ENCODE assay signal across 1 cellular context in the genomic region with DNA sequence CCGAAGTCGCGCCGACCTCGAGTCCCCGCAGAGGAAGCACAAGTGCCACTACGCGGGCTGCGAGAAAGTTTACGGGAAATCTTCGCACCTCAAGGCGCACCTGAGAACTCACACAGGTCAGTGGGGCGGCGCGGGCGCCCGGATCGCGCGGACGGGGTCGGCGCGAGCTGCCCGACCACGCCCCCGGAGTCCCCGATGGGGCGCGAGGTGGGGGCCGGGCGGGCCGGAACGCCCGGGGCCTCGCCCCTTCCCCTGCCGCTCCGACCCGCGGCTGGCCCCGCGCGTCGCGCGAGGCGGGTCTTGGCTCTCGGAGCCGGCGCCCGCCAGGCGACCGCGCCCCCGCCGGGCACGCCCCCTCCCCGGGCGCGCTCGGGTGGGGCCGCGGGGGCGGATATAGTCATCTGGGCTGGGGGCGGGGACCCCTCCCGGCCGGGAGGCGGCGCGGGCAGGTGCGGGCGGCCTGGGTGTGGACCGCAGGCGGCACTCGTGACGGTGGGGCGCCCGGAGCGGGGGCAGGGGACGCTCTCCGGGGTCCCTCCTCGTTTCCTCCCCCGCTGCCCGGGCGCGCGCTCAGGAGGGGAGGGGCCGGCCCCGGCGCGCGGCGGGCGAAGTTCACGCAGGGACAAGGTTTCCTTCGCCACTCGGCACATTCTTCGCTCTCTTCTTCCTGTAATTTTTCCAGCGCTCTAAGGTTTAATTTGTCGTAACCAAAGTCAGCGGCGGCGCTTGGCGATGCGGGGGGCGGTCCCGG.
TF ChIP-seq lines count a peak whose summit lies in the region.

No MANE protein-coding gene starts in this region.

TF ChIP-seq in HepG2, 621 proteins besides CTCF, POLR2A, EP300 and RAD21 (continued from another document and continues in another):
- TF ChIP-seq MLLT10 (CRISPR knock-in tag; IDR thresholded peaks at IDR 0.05) (no peak), KLF16 (CRISPR knock-in tag; IDR thresholded peaks at IDR 0.05) (no peak), DZIP1 (CRISPR knock-in tag; IDR thresholded peaks at IDR 0.05) (no peak), MTF1 (CRISPR knock-in tag; IDR thresholded peaks at IDR 0.05) (no peak), HOXD1 (CRISPR knock-in tag; IDR thresholded peaks at IDR 0.05) (no peak), ZSCAN12 (CRISPR knock-in tag; IDR thresholded peaks at IDR 0.05) (no peak), ZNF609 (CRISPR knock-in tag; IDR thresholded peaks at IDR 0.05; ENCODE audit: borderline replicate concordance) (no peak), CCAR2 (optimal IDR thresholded peaks at IDR 0.05; ENCODE audit: low read depth, low read length) (no peak), KLF15 (CRISPR knock-in tag; IDR thresholded peaks at IDR 0.05; ENCODE audit: borderline replicate concordance) (no peak), POGK (CRISPR knock-in tag; conservative IDR thresholded peaks at IDR 0.05) (0 out of 2 replicates have a peak, but pooled peaks have one; percentile 17), WIZ (CRISPR knock-in tag; IDR thresholded peaks at IDR 0.05) (no peak), STAT5B (CRISPR knock-in tag; IDR thresholded peaks at IDR 0.05) (no peak), GTF2F1 (IDR thresholded peaks at IDR 0.05; ENCODE audit: low read length) (no peak), FLYWCH1 (CRISPR knock-in tag; IDR thresholded peaks at IDR 0.05) (no peak), ZNF713 (CRISPR knock-in tag; IDR thresholded peaks at IDR 0.05) (no peak), SMAD3 (CRISPR knock-in tag; IDR thresholded peaks at IDR 0.05) (no peak; the same call in 1 of the 2 replicates)
- TF ChIP-seq, protein P1, sequence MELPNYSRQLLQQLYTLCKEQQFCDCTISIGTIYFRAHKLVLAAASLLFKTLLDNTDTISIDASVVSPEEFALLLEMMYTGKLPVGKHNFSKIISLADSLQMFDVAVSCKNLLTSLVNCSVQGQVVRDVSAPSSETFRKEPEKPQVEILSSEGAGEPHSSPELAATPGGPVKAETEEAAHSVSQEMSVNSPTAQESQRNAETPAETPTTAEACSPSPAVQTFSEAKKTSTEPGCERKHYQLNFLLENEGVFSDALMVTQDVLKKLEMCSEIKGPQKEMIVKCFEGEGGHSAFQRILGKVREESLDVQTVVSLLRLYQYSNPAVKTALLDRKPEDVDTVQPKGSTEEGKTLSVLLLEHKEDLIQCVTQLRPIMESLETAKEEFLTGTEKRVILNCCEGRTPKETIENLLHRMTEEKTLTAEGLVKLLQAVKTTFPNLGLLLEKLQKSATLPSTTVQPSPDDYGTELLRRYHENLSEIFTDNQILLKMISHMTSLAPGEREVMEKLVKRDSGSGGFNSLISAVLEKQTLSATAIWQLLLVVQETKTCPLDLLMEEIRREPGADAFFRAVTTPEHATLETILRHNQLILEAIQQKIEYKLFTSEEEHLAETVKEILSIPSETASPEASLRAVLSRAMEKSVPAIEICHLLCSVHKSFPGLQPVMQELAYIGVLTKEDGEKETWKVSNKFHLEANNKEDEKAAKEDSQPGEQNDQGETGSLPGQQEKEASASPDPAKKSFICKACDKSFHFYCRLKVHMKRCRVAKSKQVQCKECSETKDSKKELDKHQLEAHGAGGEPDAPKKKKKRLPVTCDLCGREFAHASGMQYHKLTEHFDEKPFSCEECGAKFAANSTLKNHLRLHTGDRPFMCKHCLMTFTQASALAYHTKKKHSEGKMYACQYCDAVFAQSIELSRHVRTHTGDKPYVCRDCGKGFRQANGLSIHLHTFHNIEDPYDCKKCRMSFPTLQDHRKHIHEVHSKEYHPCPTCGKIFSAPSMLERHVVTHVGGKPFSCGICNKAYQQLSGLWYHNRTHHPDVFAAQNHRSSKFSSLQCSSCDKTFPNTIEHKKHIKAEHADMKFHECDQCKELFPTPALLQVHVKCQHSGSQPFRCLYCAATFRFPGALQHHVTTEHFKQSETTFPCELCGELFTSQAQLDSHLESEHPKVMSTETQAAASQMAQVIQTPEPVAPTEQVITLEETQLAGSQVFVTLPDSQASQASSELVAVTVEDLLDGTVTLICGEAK (IDR thresholded peaks at IDR 0.05) = no peak
- TF ChIP-seq, protein P1 (CRISPR knock-in tag; IDR thresholded peaks at IDR 0.05) = no peak
- TF ChIP-seq, protein P2, sequence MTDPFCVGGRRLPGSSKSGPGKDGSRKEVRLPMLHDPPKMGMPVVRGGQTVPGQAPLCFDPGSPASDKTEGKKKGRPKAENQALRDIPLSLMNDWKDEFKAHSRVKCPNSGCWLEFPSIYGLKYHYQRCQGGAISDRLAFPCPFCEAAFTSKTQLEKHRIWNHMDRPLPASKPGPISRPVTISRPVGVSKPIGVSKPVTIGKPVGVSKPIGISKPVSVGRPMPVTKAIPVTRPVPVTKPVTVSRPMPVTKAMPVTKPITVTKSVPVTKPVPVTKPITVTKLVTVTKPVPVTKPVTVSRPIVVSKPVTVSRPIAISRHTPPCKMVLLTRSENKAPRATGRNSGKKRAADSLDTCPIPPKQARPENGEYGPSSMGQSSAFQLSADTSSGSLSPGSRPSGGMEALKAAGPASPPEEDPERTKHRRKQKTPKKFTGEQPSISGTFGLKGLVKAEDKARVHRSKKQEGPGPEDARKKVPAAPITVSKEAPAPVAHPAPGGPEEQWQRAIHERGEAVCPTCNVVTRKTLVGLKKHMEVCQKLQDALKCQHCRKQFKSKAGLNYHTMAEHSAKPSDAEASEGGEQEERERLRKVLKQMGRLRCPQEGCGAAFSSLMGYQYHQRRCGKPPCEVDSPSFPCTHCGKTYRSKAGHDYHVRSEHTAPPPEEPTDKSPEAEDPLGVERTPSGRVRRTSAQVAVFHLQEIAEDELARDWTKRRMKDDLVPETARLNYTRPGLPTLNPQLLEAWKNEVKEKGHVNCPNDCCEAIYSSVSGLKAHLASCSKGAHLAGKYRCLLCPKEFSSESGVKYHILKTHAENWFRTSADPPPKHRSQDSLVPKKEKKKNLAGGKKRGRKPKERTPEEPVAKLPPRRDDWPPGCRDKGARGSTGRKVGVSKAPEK (CRISPR knock-in tag; IDR thresholded peaks at IDR 0.05; ENCODE audit: borderline replicate concordance) = no peak
- TF ChIP-seq, protein P3, sequence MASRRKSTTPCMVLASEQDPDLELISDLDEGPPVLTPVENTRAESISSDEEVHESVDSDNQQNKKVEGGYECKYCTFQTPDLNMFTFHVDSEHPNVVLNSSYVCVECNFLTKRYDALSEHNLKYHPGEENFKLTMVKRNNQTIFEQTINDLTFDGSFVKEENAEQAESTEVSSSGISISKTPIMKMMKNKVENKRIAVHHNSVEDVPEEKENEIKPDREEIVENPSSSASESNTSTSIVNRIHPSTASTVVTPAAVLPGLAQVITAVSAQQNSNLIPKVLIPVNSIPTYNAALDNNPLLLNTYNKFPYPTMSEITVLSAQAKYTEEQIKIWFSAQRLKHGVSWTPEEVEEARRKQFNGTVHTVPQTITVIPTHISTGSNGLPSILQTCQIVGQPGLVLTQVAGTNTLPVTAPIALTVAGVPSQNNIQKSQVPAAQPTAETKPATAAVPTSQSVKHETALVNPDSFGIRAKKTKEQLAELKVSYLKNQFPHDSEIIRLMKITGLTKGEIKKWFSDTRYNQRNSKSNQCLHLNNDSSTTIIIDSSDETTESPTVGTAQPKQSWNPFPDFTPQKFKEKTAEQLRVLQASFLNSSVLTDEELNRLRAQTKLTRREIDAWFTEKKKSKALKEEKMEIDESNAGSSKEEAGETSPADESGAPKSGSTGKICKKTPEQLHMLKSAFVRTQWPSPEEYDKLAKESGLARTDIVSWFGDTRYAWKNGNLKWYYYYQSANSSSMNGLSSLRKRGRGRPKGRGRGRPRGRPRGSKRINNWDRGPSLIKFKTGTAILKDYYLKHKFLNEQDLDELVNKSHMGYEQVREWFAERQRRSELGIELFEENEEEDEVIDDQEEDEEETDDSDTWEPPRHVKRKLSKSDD (CRISPR knock-in tag; IDR thresholded peaks at IDR 0.05; ENCODE audit: low read depth) = no peak
